ENCODE assay signal across 1 cellular context in genomic region chr11:107606122-107606521, GRCh38.
A peak's percentile ranks its signal among the peaks of the same experiment; 100 is the strongest.
TF ChIP-seq lines count a peak whose summit lies in the region.

No MANE protein-coding gene starts in this region.

TF ChIP-seq in HepG2, 621 proteins besides CTCF, POLR2A, EP300 and RAD21:
- TF ChIP-seq ZBTB33 (CRISPR knock-in tag; IDR thresholded peaks at IDR 0.05), result peak; percentile 45; the same call in 1 of the 2 replicates
- no peak for TF ChIP-seq KLF16 (CRISPR knock-in tag; IDR thresholded peaks at IDR 0.05)
